ENCODE assay signal across 22 cellular contexts in the genomic region with DNA sequence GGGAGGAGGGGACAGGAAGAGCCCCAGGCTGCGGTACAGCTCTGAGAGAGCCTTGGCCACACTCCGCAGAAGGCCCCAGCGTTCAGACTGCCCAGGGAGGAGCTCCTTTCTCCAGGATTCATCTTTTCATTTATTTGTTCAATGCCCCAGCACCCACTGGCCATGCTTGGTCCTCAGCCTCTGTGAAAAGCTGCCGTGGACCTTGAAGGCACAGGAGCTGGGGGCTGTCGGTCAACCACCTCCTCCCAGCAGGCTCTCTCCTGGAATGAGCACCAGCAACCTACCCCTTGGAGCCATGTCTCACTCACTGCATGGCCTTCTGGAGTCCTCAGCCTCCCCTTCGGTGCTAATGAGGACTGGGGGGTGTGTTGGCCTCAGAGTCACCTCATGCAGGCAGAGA. TPM values are rescaled to one million over a fixed set of nuclear protein-coding genes. Genes with fewer than 3 reads are reported as not detected.
"Had no signal": no experiment of that assay in that cellular context is flagged by ENCODE, and none has a peak within 500 bp of the region (broad histone marks: within the 10 kb centered on the region; RNA-seq: fewer than 3 reads in every experiment).

No MANE protein-coding gene starts in this region.

- H3K4me1 ChIP-seq: uterus had no signal

- H3K4me1 Mint-ChIP-seq: central memory CD8-positive, alpha-beta T cell had no signal

- ATAC-seq: effector memory CD8-positive, alpha-beta T cell; mucosa of descending colon; naive thymus-derived CD8-positive, alpha-beta T cell; stimulated activated naive CD8-positive, alpha-beta T cell treated with anti-CD3 and anti-CD28 coated beads, Interleukin-15, Interleukin-2, amounts not matched to agents 100 U/mL and 50 U/mL, for 24 hours had no signal

- H3K4me3 ChIP-seq: mucosa of descending colon, sigmoid colon, skin epidermis, suprapubic skin, thyroid gland, uterus had no signal

- H3K36me3 Mint-ChIP-seq: naive thymus-derived CD8-positive, alpha-beta T cell; type B pancreatic cell had no signal

- DNase-seq: effector memory CD8-positive, alpha-beta T cell; erythroblast; foreskin melanocyte; hippocampal formation; mucosa of descending colon; naive thymus-derived CD8-positive, alpha-beta T cell; sigmoid colon; stimulated activated CD4-positive, alpha-beta T cell treated with anti-CD3 and anti-CD28 coated beads, Interleukin-12 subunit alpha, Interleukin-12 subunit beta, amount 100 ng/mL, for 4 hours; stimulated activated naive CD8-positive, alpha-beta T cell treated with anti-CD3 and anti-CD28 coated beads, Interleukin-15, Interleukin-2, amounts not matched to agents 100 U/mL and 50 U/mL, for 24 hours; uterus had no signal

- H3K4me3 Mint-ChIP-seq: central memory CD8-positive, alpha-beta T cell; dendritic cell treated with granulocyte-macrophage colony-stimulating factor and Interleukin-4, amounts not matched to agents 40 ng/mL and 50 ng/mL, for 4 days; effector memory CD8-positive, alpha-beta T cell; naive thymus-derived CD8-positive, alpha-beta T cell; neural crest cell; type B pancreatic cell had no signal

- H3K27me3 ChIP-seq: thyroid gland, uterus had no signal

- H3K9me3 Mint-ChIP-seq: central memory CD8-positive, alpha-beta T cell; dendritic cell treated with granulocyte-macrophage colony-stimulating factor and Interleukin-4, amounts not matched to agents 40 ng/mL and 50 ng/mL, for 4 days; effector memory CD8-positive, alpha-beta T cell; type B pancreatic cell had no signal

- H3K9me3 ChIP-seq: mucosa of descending colon, sigmoid colon, suprapubic skin, thyroid gland, uterus had no signal

- H3K36me3 ChIP-seq: sigmoid colon, suprapubic skin, thyroid gland, uterus had no signal

- H3K27ac ChIP-seq: sigmoid colon, skin epidermis, suprapubic skin, thyroid gland, uterus had no signal

- H3K27ac Mint-ChIP-seq: dendritic cell treated with granulocyte-macrophage colony-stimulating factor and Interleukin-4, amounts not matched to agents 40 ng/mL and 50 ng/mL, for 4 days; effector memory CD8-positive, alpha-beta T cell; naive thymus-derived CD8-positive, alpha-beta T cell; type B pancreatic cell had no signal

RNA-seq across cellular contexts. Expression of gene PRR23E, which starts 21.6 kb away (rescaled TPM):
- total RNA-seq: endothelial cell of umbilical vein; kidney epithelial cell; lower leg skin; mammary epithelial cell; mucosa of descending colon; naive thymus-derived CD8-positive, alpha-beta T cell; neural crest cell; pulmonary artery endothelial cell; sigmoid colon; suprapubic skin; thyroid gland; uterus had no signal
- polyA plus RNA-seq: endothelial cell of umbilical vein; mammary epithelial cell; naive thymus-derived CD8-positive, alpha-beta T cell; sigmoid colon had no signal
